ENCODE assay signal across 11 cellular contexts in the genomic region with DNA sequence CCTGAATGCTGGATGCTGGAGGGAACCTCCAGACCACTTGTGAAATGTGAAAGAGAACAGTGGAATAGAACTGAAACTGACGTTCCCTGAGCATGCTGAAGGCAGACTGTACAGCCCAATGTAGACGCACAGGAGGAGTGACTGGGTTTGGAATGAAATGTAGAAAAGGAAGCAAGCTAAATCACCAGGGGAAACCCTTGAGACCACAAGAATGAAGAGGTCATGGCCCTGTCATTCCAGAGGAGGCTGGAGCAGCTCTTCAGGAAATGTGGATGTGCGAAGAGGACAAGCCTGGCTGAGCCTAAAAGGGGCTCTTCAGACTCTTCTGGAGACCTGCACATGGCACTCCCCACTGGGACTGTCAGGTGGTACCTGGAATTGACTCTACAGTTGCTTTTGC.
A peak's percentile ranks its signal among the peaks of the same experiment; 100 is the strongest.
DNase-seq lines count a peak whose midpoint lies in the region; TF ChIP-seq lines count a peak whose summit lies in the region.
"Had no signal": no experiment of that assay in that cellular context is flagged by ENCODE, and none has a peak within 500 bp of the region (broad histone marks: within the 10 kb centered on the region; RNA-seq: fewer than 3 reads in every experiment).

No MANE protein-coding gene starts in this region.

- H3K4me3 Mint-ChIP-seq in activated naive CD4-positive, alpha-beta T cell treated with anti-CD3 and anti-CD28 coated beads, Interleukin-2, amount 10 ng/mL, durations not matched to agents 7 days and 5 days = no peak overlapping the region

- no peaks in the 10 kb centered on the region for H3K4me1 Mint-ChIP-seq in activated naive CD4-positive, alpha-beta T cell treated with anti-CD3 and anti-CD28 coated beads, Interleukin-2, amount 10 ng/mL, durations not matched to agents 7 days and 5 days

- H3K9me3 Mint-ChIP-seq in activated naive CD4-positive, alpha-beta T cell treated with anti-CD3 and anti-CD28 coated beads, Interleukin-2, amount 10 ng/mL, durations not matched to agents 7 days and 5 days = no peaks in the 10 kb centered on the region

- H3K27me3 Mint-ChIP-seq in activated naive CD4-positive, alpha-beta T cell treated with anti-CD3 and anti-CD28 coated beads, Interleukin-2, amount 10 ng/mL, durations not matched to agents 7 days and 5 days = no peaks in the 10 kb centered on the region

- TF ChIP-seq CTCF in epithelial cell of esophagus (IDR thresholded peaks at IDR 0.05; ENCODE audit: insufficient read depth, low read depth, low read length, missing control alignments) = no peak

- DNase-seq in DMS79 treated with DMSO at 0.1 percent for 48 hours (lab: John Stamatoyannopoulos, UW) (peak; percentile 66), NCI-H226 (peak; percentile 88), epithelial cell of esophagus (ENCODE audit: low read depth) (peak; percentile 61), non-pigmented ciliary epithelial cell (ENCODE audit: low read depth) (peak; percentile 87), NCI-H345 (lab: John Stamatoyannopoulos, UW) (no peak), DMS153 (lab: John Stamatoyannopoulos, UW) (no peak), NCI-H2227 treated with DMSO at 0.1 percent for 48 hours (lab: John Stamatoyannopoulos, UW) (no peak)
- DNase-seq in activated naive CD4-positive, alpha-beta T cell treated with anti-CD3 and anti-CD28 coated beads, Interleukin-2, amount 10 ng/mL, durations not matched to agents 7 days and 5 days = no peak
- DNase-seq: effector CD4-positive, alpha-beta T cell; GF-D8; NCI-H1930 had no signal

- no peak overlapping the region for H3K27ac Mint-ChIP-seq in activated naive CD4-positive, alpha-beta T cell treated with anti-CD3 and anti-CD28 coated beads, Interleukin-2, amount 10 ng/mL, durations not matched to agents 7 days and 5 days

- peaks cover 13% of the 10 kb centered on the region for H3K36me3 Mint-ChIP-seq in activated naive CD4-positive, alpha-beta T cell treated with anti-CD3 and anti-CD28 coated beads, Interleukin-2, amount 10 ng/mL, durations not matched to agents 7 days and 5 days

- H3K4me3 ChIP-seq in epithelial cell of esophagus (ENCODE audit: low read length) = no peak overlapping the region

- CTCF ChIA-PET in activated naive CD4-positive, alpha-beta T cell treated with anti-CD3 and anti-CD28 coated beads, Interleukin-2, amount 10 ng/mL, durations not matched to agents 7 days and 5 days (lab: Charles Lee) = no interaction called here

Comparison
In these comparisons a context has a peak if more than half of its experiments do, and no peak if none do; other contexts are left out.
1. DNase-seq: peak in DMS79 treated with DMSO at 0.1 percent for 48 hours (single experiment), NCI-H226 (single experiment), epithelial cell of esophagus (single experiment) and non-pigmented ciliary epithelial cell (single experiment); none in activated naive CD4-positive, alpha-beta T cell treated with anti-CD3 and anti-CD28 coated beads, Interleukin-2, amount 10 ng/mL, durations not matched to agents 7 days and 5 days (single experiment), NCI-H345 (single experiment), DMS153 (single experiment) and NCI-H2227 treated with DMSO at 0.1 percent for 48 hours (single experiment).